8 cellular contexts compared by ENCODE assay signal in genomic region chr19:19531951-19532805, GRCh38. TPM values are rescaled to one million over a fixed set of nuclear protein-coding genes. Genes with fewer than 3 reads are reported as not detected.
DNase-seq lines count a peak whose midpoint lies in the region; ATAC-seq and TF ChIP-seq lines count a peak whose summit lies in the region.

No MANE protein-coding gene starts in this region.

- DNase-seq in AML-193 (lab: John Stamatoyannopoulos, UW) (peak; percentile 21 to 40), NCI-H510A (lab: John Stamatoyannopoulos, UW) (peak; percentile 54), mesothelial cell of epicardium (ENCODE audit: low spot score in 2 of 2, unreplicated experiment in 2 of 2) (peak; percentile 73 to 90)
- DNase-seq in activated CD8-positive, alpha-beta memory T cell treated with anti-CD3 and anti-CD28 coated beads for 1 hour (ENCODE audit: extremely low read depth in 1 of 2, low read depth in 1 of 2) = peak; percentile 69 to 89
- DNase-seq in effector memory CD4-positive, alpha-beta T cell = peak; percentile 62 to 79 (median 73)
- DNase-seq in stimulated activated CD8-positive, alpha-beta memory T cell treated with anti-CD3 and anti-CD28 coated beads, Interleukin-15, amount 100 ng/mL, for 48 hours (ENCODE audit: low read depth in 2 of 2) = peak; percentile 64 to 68

- peaks cover 1% of the 10 kb centered on the region for H3K36me3 Mint-ChIP-seq in mesothelial cell of epicardium

- H3K4me1 ChIP-seq in effector memory CD4-positive, alpha-beta T cell (ENCODE audit: control insufficient read depth, insufficient read depth, low read length, poor library complexity, severe bottlenecking) = peaks cover 12% of the 10 kb centered on the region

- H3K9me3 ChIP-seq in effector memory CD4-positive, alpha-beta T cell (ENCODE audit: control insufficient read depth, low read length) = no peaks in the 10 kb centered on the region

- peak; percentile 92 for TF ChIP-seq CTCF in mesothelial cell of epicardium (IDR thresholded peaks at IDR 0.05; ENCODE audit: unreplicated experiment)

- H3K27me3 Mint-ChIP-seq in mesothelial cell of epicardium (ENCODE audit: low read depth) = no peaks in the 10 kb centered on the region

- H3K27me3 ChIP-seq in effector memory CD4-positive, alpha-beta T cell (replicated peaks; ENCODE audit: control insufficient read depth, insufficient read depth, low read length, poor library complexity, severe bottlenecking) = no peaks in the 10 kb centered on the region

- no peaks in the 10 kb centered on the region for H3K9me3 Mint-ChIP-seq in mesothelial cell of epicardium

- no peak overlapping the region for H3K4me3 ChIP-seq in effector memory CD4-positive, alpha-beta T cell (ENCODE audit: insufficient read depth, low read depth, low read length, poor library complexity, severe bottlenecking)

- H3K27ac Mint-ChIP-seq in mesothelial cell of epicardium = peak overlapping the region; percentile 60

- ATAC-seq in GM21737 (IDR thresholded peaks at IDR 0.05; ENCODE audit: unreplicated experiment) = peak; percentile 50
- ATAC-seq in GM19397 (IDR thresholded peaks at IDR 0.05; ENCODE audit: unreplicated experiment) = no peak

- H3K27ac ChIP-seq in effector memory CD4-positive, alpha-beta T cell (ENCODE audit: insufficient read depth, low read length, poor library complexity, severe bottlenecking) = no peak overlapping the region

- H3K36me3 ChIP-seq in effector memory CD4-positive, alpha-beta T cell (ENCODE audit: control insufficient read depth, insufficient read depth, low read length) = peaks cover 20% of the 10 kb centered on the region

- peaks cover 23% of the 10 kb centered on the region for H3K4me1 Mint-ChIP-seq in mesothelial cell of epicardium

- peak overlapping the region; percentile 10 for H3K4me3 Mint-ChIP-seq in mesothelial cell of epicardium

RNA-seq across cellular contexts. Expression of gene YJEFN3, which starts 3.5 kb away (rescaled TPM):
- total RNA-seq in mesothelial cell of epicardium = 19.0 to 22.6 TPM (median 20.7 TPM) in 3 replicates

RNA-seq across cellular contexts. Expression of gene CILP2, which starts 5.9 kb away (rescaled TPM):
- total RNA-seq in mesothelial cell of epicardium = 22.7 to 23.2 TPM (median 23.2 TPM) in 3 replicates

RNA-seq across cellular contexts. Expression of gene NDUFA13, which starts 16.2 kb away (rescaled TPM):
- total RNA-seq in mesothelial cell of epicardium = 338 to 343 TPM (median 342 TPM) in 3 replicates

RNA-seq across cellular contexts. Expression of gene TSSK6, which starts 16.8 kb away (rescaled TPM):
- 1.9 to 2.3 TPM (median 2.1 TPM) in 3 replicates for total RNA-seq in mesothelial cell of epicardium

Comparison
In these comparisons a context has a peak if more than half of its experiments do, and no peak if none do; other contexts are left out.
1. DNase-seq: peak in every context shown above with its lines; median percentile 82 in mesothelial cell of epicardium; 79 in activated CD8-positive, alpha-beta memory T cell treated with anti-CD3 and anti-CD28 coated beads for 1 hour; 73 in effector memory CD4-positive, alpha-beta T cell; 66 in stimulated activated CD8-positive, alpha-beta memory T cell treated with anti-CD3 and anti-CD28 coated beads, Interleukin-15, amount 100 ng/mL, for 48 hours; 54 in NCI-H510A; 30 in AML-193.